30 cellular contexts compared by ENCODE assay signal in genomic region chr7:95553939-95554338, GRCh38. TPM values are rescaled to one million over a fixed set of nuclear protein-coding genes. Genes with fewer than 3 reads are reported as not detected.
DNase-seq lines count a peak whose midpoint lies in the region; ATAC-seq, FAIRE-seq and TF ChIP-seq lines count a peak whose summit lies in the region.
"Had no signal": no experiment of that assay in that cellular context is flagged by ENCODE, and none has a peak within 500 bp of the region (broad histone marks: within the 10 kb centered on the region; RNA-seq: fewer than 3 reads in every experiment).

No MANE protein-coding gene starts in this region.

- H3K14ac ChIP-seq in neuronal stem cell (ENCODE audit: low read length), result no peak overlapping the region

- BruUV-seq in HepG2 (replicated peaks; lab: Mats Ljungman, UMichigan), result no TSS peak

- H2BK15ac ChIP-seq in neuronal stem cell (ENCODE audit: low read length), result no peak overlapping the region

- TF ChIP-seq EP300 in HepG2 (IDR thresholded peaks at IDR 0.05; ENCODE audit: low read depth in 2 of 2, low read length in 2 of 2) (no peak), HepG2 (CRISPR knock-in tag; IDR thresholded peaks at IDR 0.05; ENCODE audit: borderline replicate concordance) (no peak)

- H3K79me1 ChIP-seq in neuronal stem cell (ENCODE audit: low read depth, low read length), result no peaks in the 10 kb centered on the region

- no peak overlapping the region for H2BK120ac ChIP-seq in neuronal stem cell (ENCODE audit: low read depth, low read length)

- H2BK12ac ChIP-seq in neuronal stem cell (ENCODE audit: low read length), result no peak overlapping the region

- no peak overlapping the region for H2BK5ac ChIP-seq in neuronal stem cell (ENCODE audit: low read length)

- H2AFZ ChIP-seq in HepG2 (ENCODE audit: low read length) (no peak overlapping the region), neuronal stem cell (ENCODE audit: low read length) (peak overlapping the region; percentile 6)

- H3K27me3 ChIP-seq in HepG2 (ENCODE audit: control insufficient read depth in 1 of 2, insufficient read depth in 2 of 2, low read length in 2 of 2), result peaks cover 0 to 4% of the 10 kb centered on the region in 2 experiments; a peak in 2 of 5 replicates
- H3K27me3 ChIP-seq in neuronal stem cell (ENCODE audit: control insufficient read depth in 3 of 3, insufficient read depth in 3 of 3, low read depth in 1 of 3, low read length in 3 of 3), result no peaks in the 10 kb centered on the region
- H3K27me3 ChIP-seq: SJCRH30 had no signal

- H3K9ac ChIP-seq in HepG2 (ENCODE audit: insufficient read depth, low read depth, low read length) (no peak overlapping the region), neuronal stem cell (ENCODE audit: low read depth, low read length, poor library complexity) (no peak overlapping the region)

- H3K4ac ChIP-seq in neuronal stem cell (ENCODE audit: low read length), result no peak overlapping the region

- TF ChIP-seq RAD21 in HepG2 (CRISPR knock-in tag; IDR thresholded peaks at IDR 0.05), result no peak

- POLR2A ChIA-PET in HepG2 (lab: Yijun Ruan, JAX), result no interaction called here

- no peak for TF ChIP-seq POLR2A in HepG2 (IDR thresholded peaks at IDR 0.05; ENCODE audit: insufficient read depth in 1 of 2, low read depth in 2 of 2, low read length in 2 of 2)

- H4K91ac ChIP-seq in neuronal stem cell (ENCODE audit: low read depth, low read length, poor library complexity), result no peak overlapping the region

- H3K4me3 ChIP-seq in choroid plexus epithelial cell (ENCODE audit: low read depth, low read length) (no peak overlapping the region), HepG2 (replicated peaks in 1 of 3; ENCODE audit: insufficient read depth in 1 of 3, low read depth in 2 of 3, low read length in 3 of 3) (no peak overlapping the region), neuronal stem cell (ENCODE audit: low read length in 2 of 2) (no peak overlapping the region)
- H3K4me3 ChIP-seq: HAP-1, SJCRH30 had no signal

- H3K79me2 ChIP-seq in HepG2 (ENCODE audit: insufficient read depth, low read length), result no peaks in the 10 kb centered on the region

- H3K4me2 ChIP-seq in HepG2 (ENCODE audit: low read depth, low read length), result no peak overlapping the region
- no peak overlapping the region for H3K4me2 ChIP-seq in neuronal stem cell (ENCODE audit: insufficient read depth, low read length, poor library complexity, severe bottlenecking)

- no peak overlapping the region for H3K18ac ChIP-seq in neuronal stem cell (ENCODE audit: low read length)

- TF ChIP-seq CTCF in choroid plexus epithelial cell (conservative IDR thresholded peaks at IDR 0.05; ENCODE audit: low read depth, low read length), result no peak
- TF ChIP-seq CTCF in HepG2 (CRISPR knock-in tag; IDR thresholded peaks at IDR 0.05), result no peak

- intact Hi-C loops in HepG2 (cut with micrococcal nuclease; ENCODE audit: unreplicated experiment), result no loop called here

- H3K4me1 ChIP-seq in HepG2 (ENCODE audit: insufficient read depth, low read length) (peaks cover 10% of the 10 kb centered on the region; the same call in 1 of the 2 replicates), neuronal stem cell (ENCODE audit: control insufficient read depth in 2 of 2, insufficient read depth in 1 of 2, low read depth in 1 of 2, low read length in 2 of 2) (peaks cover 0 to 4% of the 10 kb centered on the region in 2 donors)
- H3K4me1 ChIP-seq: Caco-2, HAP-1 had no signal

- H3K23ac ChIP-seq in neuronal stem cell (ENCODE audit: low read depth, low read length, poor library complexity), result no peak overlapping the region

- no peak for FAIRE-seq in HepG2 (lab: Jason Lieb, UNC)
- FAIRE-seq: GM12891 had no signal

- no peak overlapping the region for H3K27ac ChIP-seq in HepG2 (ENCODE audit: extremely low read length, insufficient read depth, low read length)
- no peak overlapping the region for H3K27ac ChIP-seq in neuronal stem cell (replicated peaks; ENCODE audit: low read length)
- H3K27ac ChIP-seq: SJCRH30 had no signal

- ATAC-seq in HepG2, result no peak
- ATAC-seq: PC-3, Right ventricle myocardium inferior, SK-N-SH treated with all-trans-retinoic acid at 6 μM for 48 hours had no signal

- in situ Hi-C loops in HepG2 (cut with HindIII; ENCODE audit: extremely low pct_ligation_motif_present, low pct_unique_long_range_greater_than_20kb), result no loop called here

- CTCF ChIA-PET in HepG2 (lab: Yijun Ruan, JAX; ENCODE audit: low intra/inter-chr PET ratio, low total read pairs), result no interaction called here

- H3K36me3 ChIP-seq in HepG2 (replicated peaks in 1 of 2; ENCODE audit: control insufficient read depth in 1 of 2, insufficient read depth in 2 of 2, low read length in 2 of 2) (no peaks in the 10 kb centered on the region), neuronal stem cell (replicated peaks in 1 of 2; ENCODE audit: control insufficient read depth in 2 of 2, insufficient read depth in 2 of 2, low read length in 2 of 2) (no peaks in the 10 kb centered on the region)
- H3K36me3 ChIP-seq: HAP-1, SJCRH30 had no signal

- no peaks in the 10 kb centered on the region for H4K20me1 ChIP-seq in HepG2 (ENCODE audit: insufficient read depth, low read length)

- H2AK5ac ChIP-seq in neuronal stem cell (ENCODE audit: low read depth, low read length), result no peak overlapping the region

- H3K9me3 ChIP-seq in HepG2 (ENCODE audit: low read length) (no peaks in the 10 kb centered on the region), neuronal stem cell (replicated peaks in 1 of 2; ENCODE audit: control insufficient read depth in 2 of 2, insufficient read depth in 1 of 2, low read depth in 1 of 2, low read length in 2 of 2) (no peaks in the 10 kb centered on the region)
- H3K9me3 ChIP-seq: Caco-2, HAP-1, SJCRH30 had no signal

- H4K8ac ChIP-seq in neuronal stem cell (ENCODE audit: low read depth, low read length), result no peak overlapping the region

- DNase-seq in choroid plexus epithelial cell (ENCODE audit: low read depth) (peak; percentile 91), HepG2 (ENCODE audit: low spot score) (no peak), neuronal stem cell (ENCODE audit: low spot score) (no peak), NCI-H748 (lab: John Stamatoyannopoulos, UW; ENCODE audit: unreplicated experiment) (no peak), NCI-H1092 treated with DMSO at 0.1 percent for 48 hours (lab: John Stamatoyannopoulos, UW) (no peak), NCI-H1930 (lab: John Stamatoyannopoulos, UW) (no peak), cerebellum (ENCODE audit: low spot score) (no peak)
- DNase-seq: C1 segment of cervical spinal cord; Caco-2; CD4-positive, alpha-beta memory T cell; DMS 273 treated with DMSO at 0.1 percent for 48 hours; DMS79; EL; GDM1; GOT3; HFFc6; NCI-H1092; NCI-H1436; NCI-H187 treated with DMSO at 0.1 percent for 48 hours; NCI-H446; NCI-H524 treated with DMSO at 0.1 percent for 48 hours; NCI-H82; NK-92 treated with Interleukin-12 subunit alpha and Interleukin-12 subunit beta, amount 100 ng/mL, for 24 hours; PC-3; SJCRH30 had no signal

- 14% methylated on average over 2 of the region's 2 CpGs for WGBS in HepG2 (ENCODE audit: low lambda C conversion rate)
- no CpG with 5 or more reads among the region's 2 CpGs for WGBS in neuronal stem cell (ENCODE audit: extremely low coverage in 2 of 2, insufficient read length in 2 of 2, insufficient replicate concordance in 1 of 2), 2 donors

TF ChIP-seq in HepG2, 621 proteins besides CTCF, POLR2A, EP300 and RAD21:
- TF ChIP-seq CEBPB (IDR thresholded peaks at IDR 0.05; ENCODE audit: borderline replicate concordance, low read depth, low read length) (peak; percentile 69; the same call in 1 of the 2 replicates), RBFOX2 (IDR thresholded peaks at IDR 0.05; ENCODE audit: low read depth, low read length) (no peak), PPARG (CRISPR knock-in tag; conservative IDR thresholded peaks at IDR 0.05) (0 out of 2 replicates have a peak, but pooled peaks have one; percentile 39), CEBPG (CRISPR knock-in tag; IDR thresholded peaks at IDR 0.05) (0 out of 2 replicates have a peak, but pooled peaks have one; percentile 26), ZNF546 (CRISPR knock-in tag; conservative IDR thresholded peaks at IDR 0.05) (no peak), MAFF (IDR thresholded peaks at IDR 0.05; ENCODE audit: low read depth, low read length) (0 out of 2 replicates have a peak, but pooled peaks have one; percentile 2), MAFK (conservative IDR thresholded peaks at IDR 0.05 in 1 of 2, IDR thresholded peaks at IDR 0.05 in 1 of 2; ENCODE audit: low read length in 2 of 2) (0 out of 4 replicates have a peak, but pooled peaks of 1 of the 2 experiments have one; percentile 19)

RNA-seq across cellular contexts. Expression of gene PDK4, which starts 42.4 kb away (rescaled TPM):
- total RNA-seq in HepG2 (2016; rRNA removed; fragmentation: Illumina TruSeq; extraction: Trizol), result not detected in 2 replicates
- total RNA-seq in HepG2 (2016; cell fraction: cytosol; rRNA removed; fragmentation: Illumina TruSeq; extraction: Trizol; ENCODE audit: low read depth), result not detected in 2 replicates
- total RNA-seq in HepG2 (2016; cell fraction: insoluble cytoplasmic fraction; rRNA removed; fragmentation: Illumina TruSeq; extraction: Trizol), result not detected in 2 replicates
- total RNA-seq in HepG2 (2016; cell fraction: membrane; rRNA removed; fragmentation: Illumina TruSeq; extraction: Trizol), result 0.19 TPM in 1 of 2 replicates, not detected in the other
- not detected in 2 replicates for total RNA-seq in HepG2 (2016; cell fraction: nucleus; rRNA removed; fragmentation: Illumina TruSeq; extraction: Trizol)
- polyA plus RNA-seq in HepG2 (2011; rRNA removed), result 0.03 and 0.04 TPM in 2 replicates
- polyA plus RNA-seq in HepG2 (2011; cell fraction: cytosol; rRNA removed), result 0.03 and 0.05 TPM in 2 replicates
- polyA plus RNA-seq in HepG2 (2011; cell fraction: nucleus; rRNA removed), result not detected in 2 replicates
- not detected in 2 replicates for polyA plus RNA-seq in HepG2 (2012)
- polyA plus RNA-seq in HepG2 (2016; cell fraction: cytosol; fragmentation: Illumina TruSeq; extraction: Trizol; ENCODE audit: low read depth), result not detected in 2 replicates
- polyA plus RNA-seq in HepG2 (2016; cell fraction: insoluble cytoplasmic fraction; fragmentation: Illumina TruSeq; extraction: Trizol; ENCODE audit: low read depth), result 0.05 TPM in 1 of 2 replicates, not detected in the other
- not detected in 2 replicates for polyA plus RNA-seq in HepG2 (2016; cell fraction: membrane; fragmentation: Illumina TruSeq; extraction: Trizol; ENCODE audit: low read depth)
- not detected in 2 replicates for polyA plus RNA-seq in HepG2 (2016; cell fraction: nucleus; fragmentation: Illumina TruSeq; extraction: Trizol; ENCODE audit: insufficient read depth, low read depth)
- 74.9 TPM in 1 of 2 replicates, not detected in the other for polyA minus RNA-seq in HepG2 (2011; rRNA and poly(A)+ RNA removed; ENCODE audit: low replicate concordance)
- 0.30 and 0.88 TPM in 2 replicates for polyA minus RNA-seq in HepG2 (2011; cell fraction: cytosol; rRNA and poly(A)+ RNA removed)
- not detected in 2 replicates for polyA minus RNA-seq in HepG2 (2011; cell fraction: nucleus; rRNA and poly(A)+ RNA removed)
- polyA plus RNA-seq in neuronal stem cell (2013, experiment 1 of 2), result 0.01 TPM
- not detected for polyA plus RNA-seq in neuronal stem cell (2013, experiment 2 of 2)
- total RNA-seq in cerebellum, result 7.6 TPM
- total RNA-seq: A673, HFFc6 had no signal
- polyA plus RNA-seq: CD4-positive, alpha-beta memory T cell had no signal
